Comparison of ENCODE assay signal across 20 cellular contexts in genomic region chr19:14000691-14001365, GRCh38. TPM values are rescaled to one million over a fixed set of nuclear protein-coding genes. Genes with fewer than 3 reads are reported as not detected.
DNase-seq lines count a peak whose midpoint lies in the region; ATAC-seq and TF ChIP-seq lines count a peak whose summit lies in the region.
"Had no signal": no experiment of that assay in that cellular context is flagged by ENCODE, and none has a peak within 500 bp of the region (broad histone marks: within the 10 kb centered on the region; RNA-seq: fewer than 3 reads in every experiment).

No MANE protein-coding gene starts in this region.

- no peak overlapping the region for H3K4me3 Mint-ChIP-seq in CD14-positive monocyte
- no peak overlapping the region for H3K4me3 Mint-ChIP-seq in nephron

- H3K36me3 Mint-ChIP-seq in CD14-positive monocyte (peaks cover 23 to 49% of the 10 kb centered on the region in 2 donors), nephron (ENCODE audit: low read depth) (peaks cover 27% of the 10 kb centered on the region)
- peaks cover 4 to 21% of the 10 kb centered on the region in 2 donors for H3K36me3 Mint-ChIP-seq in activated naive CD4-positive, alpha-beta T cell treated with anti-CD3 and anti-CD28 coated beads, Interleukin-2, amount 50 U/mL, for 72 hours

- TF ChIP-seq CTCF in CD14-positive monocyte (IDR thresholded peaks at IDR 0.05) (no peak), DND-41 (IDR thresholded peaks at IDR 0.05; ENCODE audit: borderline replicate concordance, extremely low read depth, low read length, poor library complexity, severe bottlenecking) (no peak), nephron (IDR thresholded peaks at IDR 0.05; ENCODE audit: unreplicated experiment in 3 of 3) (no peak)

- no peak for DNase-seq in CD14-positive monocyte (ENCODE audit: low spot score)
- no peak for DNase-seq in DND-41
- no peak for DNase-seq in activated naive CD4-positive, alpha-beta T cell treated with anti-CD3 and anti-CD28 coated beads, Interleukin-2, amount 50 U/mL, for 72 hours (ENCODE audit: low spot score in 2 of 2)
- no peak for DNase-seq in caudate nucleus (lab: John Stamatoyannopoulos, UW)
- DNase-seq: body of pancreas, DMS79 treated with DMSO at 0.1 percent for 48 hours, NCI-H2081 treated with DMSO at 0.1 percent for 48 hours, SW 1271 had no signal

- 0 out of 2 replicates have a peak, but pooled peaks cover 5% of the 10 kb centered on the region for H4K20me1 ChIP-seq in DND-41 (ENCODE audit: insufficient read depth, low read length)

- peaks cover 31% of the 10 kb centered on the region for H3K36me3 ChIP-seq in DND-41 (ENCODE audit: insufficient read depth, low read length)
- H3K36me3 ChIP-seq: HAP-1 had no signal

- H3K4me3 ChIP-seq in DND-41 (ENCODE audit: low read depth in 1 of 2, low read length in 2 of 2) = no peak overlapping the region
- H3K4me3 ChIP-seq: body of pancreas, HAP-1, left lung, Peyer's patch had no signal

- peaks cover 38% of the 10 kb centered on the region for H3K4me1 ChIP-seq in DND-41 (ENCODE audit: insufficient read depth, low read length)

- intact Hi-C loops in CD14-positive monocyte (cut with micrococcal nuclease) = loop anchor here (5.0 kb wide), 2 partner anchors 34 to 116 kb away; partner anchors contain the start of gene PRKACA (in 1 of the 2)

- no peaks in the 10 kb centered on the region for H3K27me3 ChIP-seq in DND-41 (ENCODE audit: insufficient read depth, low read length, poor library complexity)
- H3K27me3 ChIP-seq: body of pancreas, left lung, Peyer's patch had no signal

- H3K27ac ChIP-seq in DND-41 (ENCODE audit: low read length) = peak overlapping the region; percentile 43; the same call in 1 of the 2 replicates
- no peak overlapping the region for H3K27ac ChIP-seq in caudate nucleus (ENCODE audit: low read depth, low read length)
- H3K27ac ChIP-seq: left lung had no signal

- H3K9me3 ChIP-seq in DND-41 (ENCODE audit: insufficient read depth, low read length, severe bottlenecking) = peaks cover 8% of the 10 kb centered on the region
- H3K9me3 ChIP-seq: body of pancreas, Peyer's patch had no signal

- H3K4me1 Mint-ChIP-seq in CD14-positive monocyte (peaks cover 39% of the 10 kb centered on the region), nephron (peaks cover 27% of the 10 kb centered on the region)

- H3K9ac ChIP-seq in DND-41 (ENCODE audit: low read depth, low read length) = no peak overlapping the region

- H3K4me2 ChIP-seq in DND-41 (ENCODE audit: insufficient read depth, low read length) = no peak overlapping the region

- H3K79me2 ChIP-seq in DND-41 (ENCODE audit: insufficient read depth, low read length) = peaks cover 64% of the 10 kb centered on the region

- no peak overlapping the region for H2AFZ ChIP-seq in DND-41 (ENCODE audit: low read depth, low read length)

- ATAC-seq in DND-41 (ENCODE audit: insufficient read depth, low read depth) (no peak), HG03196 (IDR thresholded peaks at IDR 0.05; ENCODE audit: unreplicated experiment) (no peak), GM21717 (IDR thresholded peaks at IDR 0.05; ENCODE audit: unreplicated experiment) (no peak)
- ATAC-seq in activated naive CD4-positive, alpha-beta T cell treated with anti-CD3 and anti-CD28 coated beads, Interleukin-2, amount 50 U/mL, for 72 hours = no peak
- ATAC-seq: activated CD4-positive, CD25-positive, alpha-beta regulatory T cell treated with anti-CD3 and anti-CD28 coated beads, Interleukin-2, amount 50 U/mL, for 24 hours; body of pancreas; HepG2; left lung; right cardiac atrium had no signal

- H3K9me3 Mint-ChIP-seq in CD14-positive monocyte (peaks cover 0 to 10% (median 4%) of the 10 kb centered on the region in 7 donors), nephron (peaks cover 7% of the 10 kb centered on the region)
- H3K9me3 Mint-ChIP-seq in activated naive CD4-positive, alpha-beta T cell treated with anti-CD3 and anti-CD28 coated beads, Interleukin-2, amount 50 U/mL, for 72 hours = peaks cover 0 to 4% of the 10 kb centered on the region in 2 donors

- H3K27me3 Mint-ChIP-seq in CD14-positive monocyte (ENCODE audit: low read depth in 3 of 3) = peaks cover 0 to 1% (median 0%) of the 10 kb centered on the region in 3 donors
- no peaks in the 10 kb centered on the region for H3K27me3 Mint-ChIP-seq in nephron (ENCODE audit: low read depth)

- H3K27ac Mint-ChIP-seq in CD14-positive monocyte = peak overlapping the region in 4 of 7 donors; percentile 18 to 83 (median 62)
- H3K27ac Mint-ChIP-seq in activated naive CD4-positive, alpha-beta T cell treated with anti-CD3 and anti-CD28 coated beads, Interleukin-2, amount 50 U/mL, for 72 hours = peak overlapping the region; percentile 78 to 94
- H3K27ac Mint-ChIP-seq in nephron = peak overlapping the region in 2 of 3 experiments; percentile 74 to 88

RNA-seq across cellular contexts. Expression of gene RFX1, which starts 5.3 kb away (rescaled TPM):
- under 1 TPM; 0.89 to 0.95 TPM for polyA plus RNA-seq in CD14-positive monocyte
- total RNA-seq in activated naive CD4-positive, alpha-beta T cell treated with anti-CD3 and anti-CD28 coated beads, Interleukin-2, amount 50 U/mL, for 72 hours = 10 to 100 TPM in 1 of 2 donors, 1 to 10 TPM in 1; 9.7 to 14.5 TPM

RNA-seq across cellular contexts. Expression of gene RLN3, which starts 27.1 kb away (rescaled TPM):
- polyA plus RNA-seq in CD14-positive monocyte = not detected
- not detected for total RNA-seq in activated naive CD4-positive, alpha-beta T cell treated with anti-CD3 and anti-CD28 coated beads, Interleukin-2, amount 50 U/mL, for 72 hours
- total RNA-seq: body of pancreas, HepG2, left lung, Peyer's patch, right cardiac atrium, urinary bladder had no signal
- polyA plus RNA-seq: BJ, HepG2, neural cell, right cardiac atrium, urinary bladder had no signal

RNA-seq across cellular contexts. Expression of gene IL27RA, which starts 30.7 kb away (rescaled TPM):
- polyA plus RNA-seq in CD14-positive monocyte = 10 to 100 TPM; 54.9 to 61.5 TPM
- 10 to 100 TPM; 59.6 to 68.0 TPM for total RNA-seq in activated naive CD4-positive, alpha-beta T cell treated with anti-CD3 and anti-CD28 coated beads, Interleukin-2, amount 50 U/mL, for 72 hours

RNA-seq across cellular contexts. Expression of gene DCAF15, which starts 48.5 kb away (rescaled TPM):
- polyA plus RNA-seq in CD14-positive monocyte = 1 to 10 TPM; 2.8 to 3.4 TPM
- total RNA-seq in activated naive CD4-positive, alpha-beta T cell treated with anti-CD3 and anti-CD28 coated beads, Interleukin-2, amount 50 U/mL, for 72 hours = 10 to 100 TPM; 59.0 to 90.0 TPM
